In genomic region chr10:86411281-86411841, GRCh38 we compare ENCODE assay signal across 1 cellular context.
TF ChIP-seq lines count a peak whose summit lies in the region.

No MANE protein-coding gene starts in this region.

TF ChIP-seq in GM12878, 131 proteins besides CTCF, POLR2A, EP300 and RAD21 (continued from another document):
- TF ChIP-seq ZNF592 (IDR thresholded peaks at IDR 0.05), result no peak
- no peak for TF ChIP-seq ATF3 (IDR thresholded peaks at IDR 0.05; ENCODE audit: borderline replicate concordance, extremely low read depth, low read depth, low read length)
- no peak for TF ChIP-seq NFXL1 (IDR thresholded peaks at IDR 0.05; ENCODE audit: borderline replicate concordance)
- no peak for TF ChIP-seq TCF3 (IDR thresholded peaks at IDR 0.05; ENCODE audit: borderline replicate concordance, insufficient read depth, low read depth, low read length)
- no peak for TF ChIP-seq CHD4 (IDR thresholded peaks at IDR 0.05)
- TF ChIP-seq SUPT20H (IDR thresholded peaks at IDR 0.05; ENCODE audit: borderline replicate concordance, control insufficient read depth, low read depth, low read length), result no peak
- TF ChIP-seq TBL1XR1 (IDR thresholded peaks at IDR 0.05; ENCODE audit: low read depth, low read length), result peak; percentile 77
- TF ChIP-seq MEF2B (IDR thresholded peaks at IDR 0.05; ENCODE audit: partially characterized antibody, poor library complexity, severe bottlenecking), result peak; percentile 47
- no peak for TF ChIP-seq WRNIP1 (IDR thresholded peaks at IDR 0.05; ENCODE audit: borderline replicate concordance, low read depth, low read length)
- no peak for TF ChIP-seq POU2F2 (IDR thresholded peaks at IDR 0.05; ENCODE audit: borderline replicate concordance, low read depth, low read length)
- TF ChIP-seq ATF2 (IDR thresholded peaks at IDR 0.05; ENCODE audit: low read length), result no peak
- peak; percentile 17 to 31; a peak in 2 of 4 replicates for TF ChIP-seq IKZF2 (IDR thresholded peaks at IDR 0.05)
- no peak for TF ChIP-seq STAT1 (conservative IDR thresholded peaks at IDR 0.05)
- no peak for TF ChIP-seq USF2 (IDR thresholded peaks at IDR 0.05; ENCODE audit: borderline replicate concordance, low read depth, low read length)
- TF ChIP-seq, protein P1, sequence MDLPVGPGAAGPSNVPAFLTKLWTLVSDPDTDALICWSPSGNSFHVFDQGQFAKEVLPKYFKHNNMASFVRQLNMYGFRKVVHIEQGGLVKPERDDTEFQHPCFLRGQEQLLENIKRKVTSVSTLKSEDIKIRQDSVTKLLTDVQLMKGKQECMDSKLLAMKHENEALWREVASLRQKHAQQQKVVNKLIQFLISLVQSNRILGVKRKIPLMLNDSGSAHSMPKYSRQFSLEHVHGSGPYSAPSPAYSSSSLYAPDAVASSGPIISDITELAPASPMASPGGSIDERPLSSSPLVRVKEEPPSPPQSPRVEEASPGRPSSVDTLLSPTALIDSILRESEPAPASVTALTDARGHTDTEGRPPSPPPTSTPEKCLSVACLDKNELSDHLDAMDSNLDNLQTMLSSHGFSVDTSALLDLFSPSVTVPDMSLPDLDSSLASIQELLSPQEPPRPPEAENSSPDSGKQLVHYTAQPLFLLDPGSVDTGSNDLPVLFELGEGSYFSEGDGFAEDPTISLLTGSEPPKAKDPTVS (IDR thresholded peaks at IDR 0.05; ENCODE audit: low read depth, low read length), result no peak
- no peak for TF ChIP-seq IRF5 (IDR thresholded peaks at IDR 0.05; ENCODE audit: borderline replicate concordance)
- TF ChIP-seq NFIC (IDR thresholded peaks at IDR 0.05; ENCODE audit: low read depth, low read length), result no peak
- 0 out of 2 replicates have a peak, but pooled peaks have one; percentile 31 for TF ChIP-seq NR2F1 (conservative IDR thresholded peaks at IDR 0.05)
- TF ChIP-seq CBFB (IDR thresholded peaks at IDR 0.05; ENCODE audit: low read depth), result no peak
- no peak for TF ChIP-seq TCF12 (IDR thresholded peaks at IDR 0.05; ENCODE audit: low read depth, low read length)
- TF ChIP-seq NR2C2 (IDR thresholded peaks at IDR 0.05; ENCODE audit: borderline replicate concordance, control insufficient read depth, insufficient read length, low read depth), result no peak
- no peak for TF ChIP-seq JUNB (IDR thresholded peaks at IDR 0.05)
- TF ChIP-seq NFYA (IDR thresholded peaks at IDR 0.05; ENCODE audit: borderline replicate concordance, low read depth, low read length), result no peak
- TF ChIP-seq RELB (IDR thresholded peaks at IDR 0.05; ENCODE audit: low read depth), result 0 out of 2 replicates have a peak, but pooled peaks have one; percentile 12
- no peak for TF ChIP-seq TCF7 (IDR thresholded peaks at IDR 0.05; ENCODE audit: borderline replicate concordance)
- peak; percentile 70; the same call in 1 of the 2 replicates for TF ChIP-seq POLR2AphosphoS5 (IDR thresholded peaks at IDR 0.05; ENCODE audit: low read length)
- TF ChIP-seq ZSCAN29 (IDR thresholded peaks at IDR 0.05), result no peak
- TF ChIP-seq ZNF207 (IDR thresholded peaks at IDR 0.05; ENCODE audit: borderline replicate concordance), result no peak
- 0 out of 2 replicates have a peak, but pooled peaks have one; percentile 14 for TF ChIP-seq TAF1 (IDR thresholded peaks at IDR 0.05; ENCODE audit: borderline replicate concordance, low read depth, low read length)
- TF ChIP-seq SP1 (IDR thresholded peaks at IDR 0.05; ENCODE audit: low read depth, low read length), result no peak
- TF ChIP-seq RAD51 (IDR thresholded peaks at IDR 0.05), result no peak
- no peak for TF ChIP-seq ZBTB33 (IDR thresholded peaks at IDR 0.05)
- TF ChIP-seq MTA3 (IDR thresholded peaks at IDR 0.05; ENCODE audit: borderline replicate concordance, low read length), result no peak
- TF ChIP-seq SMAD1 (IDR thresholded peaks at IDR 0.05; ENCODE audit: low read depth, partially characterized antibody), result no peak
- no peak for TF ChIP-seq FOXK2 (IDR thresholded peaks at IDR 0.05)
- TF ChIP-seq CREM (IDR thresholded peaks at IDR 0.05; ENCODE audit: low read depth), result peak; percentile 50; the same call in 1 of the 2 replicates
- no peak for TF ChIP-seq HDAC2 (IDR thresholded peaks at IDR 0.05)
- TF ChIP-seq ESRRA (IDR thresholded peaks at IDR 0.05; ENCODE audit: low read length), result no peak
- no peak for TF ChIP-seq BCL11A (IDR thresholded peaks at IDR 0.05; ENCODE audit: low read depth, low read length)
- no peak for TF ChIP-seq ZNF274 (IDR thresholded peaks at IDR 0.05; ENCODE audit: insufficient read depth, insufficient read length)
- no peak for TF ChIP-seq ZNF384 (IDR thresholded peaks at IDR 0.05; ENCODE audit: borderline replicate concordance, low read depth, low read length)
- TF ChIP-seq, protein P2, sequence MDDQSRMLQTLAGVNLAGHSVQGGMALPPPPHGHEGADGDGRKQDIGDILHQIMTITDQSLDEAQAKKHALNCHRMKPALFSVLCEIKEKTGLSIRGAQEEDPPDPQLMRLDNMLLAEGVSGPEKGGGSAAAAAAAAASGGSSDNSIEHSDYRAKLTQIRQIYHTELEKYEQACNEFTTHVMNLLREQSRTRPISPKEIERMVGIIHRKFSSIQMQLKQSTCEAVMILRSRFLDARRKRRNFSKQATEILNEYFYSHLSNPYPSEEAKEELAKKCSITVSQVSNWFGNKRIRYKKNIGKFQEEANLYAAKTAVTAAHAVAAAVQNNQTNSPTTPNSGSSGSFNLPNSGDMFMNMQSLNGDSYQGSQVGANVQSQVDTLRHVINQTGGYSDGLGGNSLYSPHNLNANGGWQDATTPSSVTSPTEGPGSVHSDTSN (IDR thresholded peaks at IDR 0.05; ENCODE audit: insufficient replicate concordance, low read depth, low read length), result no peak
- 0 out of 2 replicates have a peak, but pooled peaks have one; percentile 20 for TF ChIP-seq DPF2 (IDR thresholded peaks at IDR 0.05)
